In genomic region chr16:21645261-21645721, GRCh38 we compare ENCODE assay signal across 8 cellular contexts. TPM values are rescaled to one million over a fixed set of nuclear protein-coding genes. Genes with fewer than 3 reads are reported as not detected.
DNase-seq lines count a peak whose midpoint lies in the region; ATAC-seq and TF ChIP-seq lines count a peak whose summit lies in the region.

No MANE protein-coding gene starts in this region.

- TF ChIP-seq CTCF in activated CD8-positive, alpha-beta T cell treated with anti-CD3 and anti-CD28 coated beads for 36 hours (IDR thresholded peaks at IDR 0.05) = no peak
- no peak for TF ChIP-seq CTCF in fibroblast of pulmonary artery (IDR thresholded peaks at IDR 0.05; ENCODE audit: low read length, missing control alignments)

- peak overlapping the region; percentile 93 for H3K27ac Mint-ChIP-seq in activated CD8-positive, alpha-beta T cell treated with anti-CD3 and anti-CD28 coated beads for 36 hours
- H3K27ac Mint-ChIP-seq in stimulated activated naive B cell treated with anti-CD40 and anti-IgM and Interleukin-4, amounts not matched to agents 10 μg/mL and 1 μg/mL and 100 μg/mL, for 72 hours = peak overlapping the region; percentile 95

- H3K27me3 Mint-ChIP-seq in activated CD8-positive, alpha-beta T cell treated with anti-CD3 and anti-CD28 coated beads for 36 hours = no peaks in the 10 kb centered on the region
- no peaks in the 10 kb centered on the region for H3K27me3 Mint-ChIP-seq in stimulated activated naive B cell treated with anti-CD40 and anti-IgM and Interleukin-4, amounts not matched to agents 10 μg/mL and 1 μg/mL and 100 μg/mL, for 72 hours

- ATAC-seq in HG02759 (IDR thresholded peaks at IDR 0.05; ENCODE audit: unreplicated experiment) (peak; percentile 35), HG03439 (IDR thresholded peaks at IDR 0.05; ENCODE audit: unreplicated experiment) (no peak)
- peak; percentile 49 for ATAC-seq in activated CD8-positive, alpha-beta T cell treated with anti-CD3 and anti-CD28 coated beads for 36 hours
- peak; percentile 46 to 56 for ATAC-seq in stimulated activated naive B cell treated with anti-CD40 and anti-IgM and Interleukin-4, amounts not matched to agents 10 μg/mL and 1 μg/mL and 100 μg/mL, for 72 hours (replicated peaks)

- POLR2A ChIA-PET in activated CD8-positive, alpha-beta T cell treated with anti-CD3 and anti-CD28 coated beads for 36 hours (lab: Charles Lee) = interaction anchor here (0.6 to 1.8 kb wide), 9 partner anchors 9 to 125 kb away, joined by 3 to 7 read pairs (median 3); no protein-coding TSS in a partner anchor

- H3K9me3 Mint-ChIP-seq in activated CD8-positive, alpha-beta T cell treated with anti-CD3 and anti-CD28 coated beads for 36 hours = no peaks in the 10 kb centered on the region
- no peaks in the 10 kb centered on the region for H3K9me3 Mint-ChIP-seq in stimulated activated naive B cell treated with anti-CD40 and anti-IgM and Interleukin-4, amounts not matched to agents 10 μg/mL and 1 μg/mL and 100 μg/mL, for 72 hours

- intact Hi-C loops in activated CD8-positive, alpha-beta T cell treated with anti-CD3 and anti-CD28 coated beads for 36 hours (cut with micrococcal nuclease) = loop anchor here (2.0 to 5.0 kb wide), 2 partner anchors 33 to 60 kb away; no protein-coding TSS in a partner anchor

- H3K4me1 Mint-ChIP-seq in activated CD8-positive, alpha-beta T cell treated with anti-CD3 and anti-CD28 coated beads for 36 hours (ENCODE audit: low read depth) = peaks cover 50% of the 10 kb centered on the region
- peaks cover 29 to 56% of the 10 kb centered on the region in 2 donors for H3K4me1 Mint-ChIP-seq in stimulated activated naive B cell treated with anti-CD40 and anti-IgM and Interleukin-4, amounts not matched to agents 10 μg/mL and 1 μg/mL and 100 μg/mL, for 72 hours

- CTCF ChIA-PET in activated CD8-positive, alpha-beta T cell treated with anti-CD3 and anti-CD28 coated beads for 36 hours (lab: Charles Lee) = interaction anchor here (0.8 to 2.9 kb wide), 12 partner anchors 8 to 355 kb away, joined by 3 to 33 read pairs (median 4); partner anchors contain the start of gene PDZD9

- H3K4me3 Mint-ChIP-seq in activated CD8-positive, alpha-beta T cell treated with anti-CD3 and anti-CD28 coated beads for 36 hours = peak overlapping the region; percentile 74
- H3K4me3 Mint-ChIP-seq in stimulated activated naive B cell treated with anti-CD40 and anti-IgM and Interleukin-4, amounts not matched to agents 10 μg/mL and 1 μg/mL and 100 μg/mL, for 72 hours = peak overlapping the region; percentile 80 to 85

- DNase-seq in AML-193 (lab: John Stamatoyannopoulos, UW) (peak; percentile 28 to 33), fibroblast of pulmonary artery (ENCODE audit: low read depth) (no peak), UCSD-AML1 (lab: John Stamatoyannopoulos, UW; ENCODE audit: unreplicated experiment) (no peak), NCI-H1436 treated with DMSO at 0.1 percent for 48 hours (lab: John Stamatoyannopoulos, UW) (no peak)
- DNase-seq in activated CD8-positive, alpha-beta T cell treated with anti-CD3 and anti-CD28 coated beads for 36 hours = peak; percentile 37
- DNase-seq in stimulated activated naive B cell treated with anti-CD40 and anti-IgM and Interleukin-4, amounts not matched to agents 10 μg/mL and 1 μg/mL and 100 μg/mL, for 72 hours = no peak

- peaks cover 3% of the 10 kb centered on the region for H3K36me3 Mint-ChIP-seq in activated CD8-positive, alpha-beta T cell treated with anti-CD3 and anti-CD28 coated beads for 36 hours (ENCODE audit: low read depth)
- peaks cover 3 to 4% of the 10 kb centered on the region in 2 donors for H3K36me3 Mint-ChIP-seq in stimulated activated naive B cell treated with anti-CD40 and anti-IgM and Interleukin-4, amounts not matched to agents 10 μg/mL and 1 μg/mL and 100 μg/mL, for 72 hours

- peak overlapping the region; percentile 36 for H3K4me3 ChIP-seq in fibroblast of pulmonary artery (replicated peaks; ENCODE audit: low read depth, low read length)

RNA-seq across cellular contexts. Expression of gene IGSF6, which starts 7.1 kb away (rescaled TPM):
- under 1 TPM in 1 of 2 experiments, not detected in 1; 0.20 TPM for total RNA-seq in activated CD8-positive, alpha-beta T cell treated with anti-CD3 and anti-CD28 coated beads for 36 hours

RNA-seq across cellular contexts. Expression of gene OTOA, which starts 18.5 kb away (rescaled TPM):
- total RNA-seq in activated CD8-positive, alpha-beta T cell treated with anti-CD3 and anti-CD28 coated beads for 36 hours = under 1 TPM in 1 of 2 experiments, not detected in 1; 0.09 TPM

RNA-seq across cellular contexts. Expression of gene METTL9, which starts 45.9 kb away (rescaled TPM):
- 100 to 1,000 TPM; 116 to 122 TPM for total RNA-seq in activated CD8-positive, alpha-beta T cell treated with anti-CD3 and anti-CD28 coated beads for 36 hours

Comparison
In these comparisons a context has a peak if more than half of its experiments do, and no peak if none do; other contexts are left out.
1. DNase-seq: peak in AML-193 (2 of 2) and activated CD8-positive, alpha-beta T cell treated with anti-CD3 and anti-CD28 coated beads for 36 hours (single experiment); none in fibroblast of pulmonary artery (single experiment), stimulated activated naive B cell treated with anti-CD40 and anti-IgM and Interleukin-4, amounts not matched to agents 10 μg/mL and 1 μg/mL and 100 μg/mL, for 72 hours (single experiment), UCSD-AML1 (single experiment) and NCI-H1436 treated with DMSO at 0.1 percent for 48 hours (single experiment).